11 cellular contexts compared by ENCODE assay signal in genomic region chr5:92401492-92401891, GRCh38.
DNase-seq lines count a peak whose midpoint lies in the region; ATAC-seq and TF ChIP-seq lines count a peak whose summit lies in the region.
"Had no signal": no experiment of that assay in that cellular context is flagged by ENCODE, and none has a peak within 500 bp of the region (broad histone marks: within the 10 kb centered on the region; RNA-seq: fewer than 3 reads in every experiment).

No MANE protein-coding gene starts in this region.

- peak; percentile 4 for DNase-seq in Jurkat, Clone E6-1 (ENCODE audit: low read depth, low spot score)
- DNase-seq in NCI-H524 treated with DMSO at 0.1 percent for 48 hours (lab: John Stamatoyannopoulos, UW) (peak; percentile 30), fibroblast of gingiva (ENCODE audit: low read depth) (peak; percentile 10), renal cortical epithelial cell (ENCODE audit: low read depth) (peak; percentile 47), Calu3 (no peak), colonic mucosa (no peak)
- DNase-seq: DMS79; stimulated activated naive CD8-positive, alpha-beta T cell treated with anti-CD3 and anti-CD28 coated beads, Interleukin-15, amount 100 ng/mL, for 72 hours had no signal

- ATAC-seq in GM18498 (IDR thresholded peaks at IDR 0.05; ENCODE audit: unreplicated experiment) = no peak
- ATAC-seq: stimulated activated naive CD8-positive, alpha-beta T cell treated with anti-CD3 and anti-CD28 coated beads, Interleukin-15, amount 100 ng/mL, for 72 hours had no signal

- no TSS peak for BruUV-seq in Calu3 (replicated peaks; lab: Mats Ljungman, UMichigan)

- CTCF ChIA-PET in Calu3 (lab: Charles Lee) = no interaction called here

- TF ChIP-seq CTCF in Calu3 (IDR thresholded peaks at IDR 0.05; ENCODE audit: unreplicated experiment) = no peak
- TF ChIP-seq CTCF in colonic mucosa (IDR thresholded peaks at IDR 0.05) = no peak

- H3K9ac ChIP-seq in colonic mucosa (ENCODE audit: low read depth in 2 of 2, low read length in 2 of 2) = no peak overlapping the region

- H3K27me3 ChIP-seq in colonic mucosa = no peaks in the 10 kb centered on the region

- no peaks in the 10 kb centered on the region for H3K4me1 Mint-ChIP-seq in Calu3 (ENCODE audit: low read depth, unreplicated experiment)
- H3K4me1 Mint-ChIP-seq: stimulated activated naive CD8-positive, alpha-beta T cell treated with anti-CD3 and anti-CD28 coated beads, Interleukin-15, amount 100 ng/mL, for 72 hours had no signal

- no peaks in the 10 kb centered on the region for H3K4me1 ChIP-seq in colonic mucosa

- no peak overlapping the region for H3K27ac ChIP-seq in colonic mucosa
- H3K27ac ChIP-seq: VCaP had no signal

- intact Hi-C loops in Calu3 (cut with micrococcal nuclease; ENCODE audit: unreplicated experiment) = no loop called here
- intact Hi-C loops in colonic mucosa (cut with DNase I) = no loop called here

- no peaks in the 10 kb centered on the region for H3K27me3 Mint-ChIP-seq in Calu3 (ENCODE audit: unreplicated experiment)
- H3K27me3 Mint-ChIP-seq: stimulated activated naive CD8-positive, alpha-beta T cell treated with anti-CD3 and anti-CD28 coated beads, Interleukin-15, amount 100 ng/mL, for 72 hours had no signal

- no peaks in the 10 kb centered on the region for H3K36me3 Mint-ChIP-seq in Calu3 (ENCODE audit: insufficient read depth, unreplicated experiment)

- no peaks in the 10 kb centered on the region for H3K36me3 ChIP-seq in colonic mucosa

- H3K27ac Mint-ChIP-seq in Calu3 (ENCODE audit: unreplicated experiment) = no peak overlapping the region
- H3K27ac Mint-ChIP-seq: activated T-helper 1 cell treated with anti-CD3 and anti-CD28 coated beads, Interleukin-12 subunit alpha, Interleukin-12 subunit beta, Interleukin-2, Interleukin-4 antibody, amounts not matched to agents 30 ng/mL and 10 ng/mL and 1 ng/mL, durations not matched to agents 14 hours and 24 hours and 36 hours; stimulated activated naive CD8-positive, alpha-beta T cell treated with anti-CD3 and anti-CD28 coated beads, Interleukin-15, amount 100 ng/mL, for 72 hours had no signal

- no peaks in the 10 kb centered on the region for H3K9me3 Mint-ChIP-seq in Calu3 (ENCODE audit: low read depth, unreplicated experiment)
- H3K9me3 Mint-ChIP-seq: activated T-helper 1 cell treated with anti-CD3 and anti-CD28 coated beads, Interleukin-12 subunit alpha, Interleukin-12 subunit beta, Interleukin-2, Interleukin-4 antibody, amounts not matched to agents 30 ng/mL and 10 ng/mL and 1 ng/mL, durations not matched to agents 14 hours and 24 hours and 36 hours had no signal

- no peaks in the 10 kb centered on the region for H3K9me3 ChIP-seq in colonic mucosa

- H3K4me3 Mint-ChIP-seq in Calu3 (ENCODE audit: low read depth, unreplicated experiment) = no peak overlapping the region
- H3K4me3 Mint-ChIP-seq: activated T-helper 1 cell treated with anti-CD3 and anti-CD28 coated beads, Interleukin-12 subunit alpha, Interleukin-12 subunit beta, Interleukin-2, Interleukin-4 antibody, amounts not matched to agents 30 ng/mL and 10 ng/mL and 1 ng/mL, durations not matched to agents 14 hours and 24 hours and 36 hours; stimulated activated naive CD8-positive, alpha-beta T cell treated with anti-CD3 and anti-CD28 coated beads, Interleukin-15, amount 100 ng/mL, for 72 hours had no signal

- no peak overlapping the region for H3K4me3 ChIP-seq in Jurkat, Clone E6-1 (ENCODE audit: low read length)
- H3K4me3 ChIP-seq in colonic mucosa = no peak overlapping the region

Comparison
In these comparisons a context has a peak if more than half of its experiments do, and no peak if none do; other contexts are left out.
1. DNase-seq: peak in Jurkat, Clone E6-1 (single experiment), NCI-H524 treated with DMSO at 0.1 percent for 48 hours (single experiment), fibroblast of gingiva (single experiment) and renal cortical epithelial cell (single experiment); none in Calu3 (single experiment) and colonic mucosa (single experiment).